ENCODE assay signal across 9 cellular contexts in the genomic region with DNA sequence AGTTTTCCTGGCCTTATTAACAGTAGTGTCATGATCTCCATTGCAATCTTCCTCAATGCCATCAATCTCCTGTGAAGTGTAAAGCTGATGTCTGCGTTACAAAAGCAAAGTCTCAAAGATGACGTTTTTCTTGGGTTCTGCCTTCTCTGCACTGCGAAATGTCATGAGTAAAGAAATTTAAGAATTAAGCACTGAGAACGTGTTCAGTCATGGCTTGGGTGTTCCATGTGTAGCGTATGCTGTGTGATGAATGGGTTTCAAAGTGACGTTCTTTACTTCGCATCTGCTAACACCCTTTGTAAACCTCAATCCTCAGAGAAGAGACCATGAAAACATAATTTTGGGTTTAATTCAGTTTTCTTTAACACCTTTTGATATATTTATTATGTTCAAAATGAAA. TPM values are rescaled to one million over a fixed set of nuclear protein-coding genes. Genes with fewer than 3 reads are reported as not detected.
DNase-seq lines count a peak whose midpoint lies in the region; TF ChIP-seq lines count a peak whose summit lies in the region.
"Had no signal": no experiment of that assay in that cellular context is flagged by ENCODE, and none has a peak within 500 bp of the region (broad histone marks: within the 10 kb centered on the region; RNA-seq: fewer than 3 reads in every experiment).

No MANE protein-coding gene starts in this region.

- H3K4me1 Mint-ChIP-seq in MCF 10A (ENCODE audit: insufficient read depth, unreplicated experiment) (no peaks in the 10 kb centered on the region), brain (peaks cover 27% of the 10 kb centered on the region), mesothelial cell of epicardium (peaks cover 7% of the 10 kb centered on the region)

- H3K9me3 Mint-ChIP-seq in MCF 10A (ENCODE audit: unreplicated experiment) (no peaks in the 10 kb centered on the region), brain (peaks cover 0 to 2% (median 0%) of the 10 kb centered on the region in 5 experiments), mesothelial cell of epicardium (no peaks in the 10 kb centered on the region)

- H3K36me3 ChIP-seq in breast epithelium, result no peaks in the 10 kb centered on the region
- no peaks in the 10 kb centered on the region for H3K36me3 ChIP-seq in transverse colon
- H3K36me3 ChIP-seq: adrenal gland had no signal

- POLR2A ChIA-PET in MCF 10A (lab: Yijun Ruan, JAX), result interaction anchor here (0.6 to 0.9 kb wide), 2 partner anchors 40 to 168 kb away, joined by 3 read pairs; no protein-coding TSS in a partner anchor

- H3K36me3 Mint-ChIP-seq in MCF 10A (ENCODE audit: insufficient read depth, unreplicated experiment) (peaks cover 39% of the 10 kb centered on the region), brain (peaks cover 8% of the 10 kb centered on the region), mesothelial cell of epicardium (no peaks in the 10 kb centered on the region)

- no peak for TF ChIP-seq POLR2A in breast epithelium (IDR thresholded peaks at IDR 0.05)
- no peak for TF ChIP-seq POLR2A in transverse colon (IDR thresholded peaks at IDR 0.05)

- WGBS in transverse colon (ENCODE audit: low coverage in 1 of 2), 2 donors, result 66 to 71% methylated on average over 7 of the region's 7 CpGs

- CTCF ChIA-PET in MCF 10A (lab: Yijun Ruan, JAX), result interaction anchor here (1.0 to 1.5 kb wide), 2 partner anchors 38 to 157 kb away, joined by 3 read pairs; no protein-coding TSS in a partner anchor

- H3K9me3 ChIP-seq in breast epithelium (no peaks in the 10 kb centered on the region), transverse colon (no peaks in the 10 kb centered on the region)
- H3K9me3 ChIP-seq: adrenal gland had no signal

- intact Hi-C loops in breast epithelium (cut with DNase I; ENCODE audit: low total_unique reads), result no loop called here
- intact Hi-C loops in MCF 10A (cut with micrococcal nuclease), result no loop called here
- intact Hi-C loops in transverse colon (cut with DNase I; ENCODE audit: low total_unique reads), result no loop called here

- no peaks in the 10 kb centered on the region for H3K4me1 ChIP-seq in breast epithelium
- H3K4me1 ChIP-seq in transverse colon, result no peaks in the 10 kb centered on the region
- H3K4me1 ChIP-seq: adrenal gland had no signal

- TF ChIP-seq CTCF in breast epithelium (IDR thresholded peaks at IDR 0.05), result no peak
- no peak for TF ChIP-seq CTCF in MCF 10A (IDR thresholded peaks at IDR 0.05; ENCODE audit: unreplicated experiment)
- no peak for TF ChIP-seq CTCF in brain (conservative IDR thresholded peaks at IDR 0.05)
- TF ChIP-seq CTCF in mesothelial cell of epicardium (IDR thresholded peaks at IDR 0.05; ENCODE audit: unreplicated experiment), result no peak
- TF ChIP-seq CTCF in transverse colon (IDR thresholded peaks at IDR 0.05), result no peak

- H3K27me3 Mint-ChIP-seq in MCF 10A (ENCODE audit: insufficient read depth, unreplicated experiment), result no peaks in the 10 kb centered on the region
- no peaks in the 10 kb centered on the region for H3K27me3 Mint-ChIP-seq in brain
- H3K27me3 Mint-ChIP-seq in mesothelial cell of epicardium (ENCODE audit: low read depth), result no peaks in the 10 kb centered on the region

- H3K4me3 Mint-ChIP-seq in MCF 10A (ENCODE audit: unreplicated experiment) (no peak overlapping the region), brain (peak overlapping the region; percentile 82 to 91 (median 86)), mesothelial cell of epicardium (peak overlapping the region; percentile 80)

- H3K4me3 ChIP-seq in breast epithelium (peak overlapping the region; percentile 61 to 72 (median 62)), transverse colon (peak overlapping the region in 2 of 4 donors; percentile 47 to 65)

- H3K27ac ChIP-seq in breast epithelium, result no peak overlapping the region
- H3K27ac ChIP-seq in transverse colon, result peak overlapping the region in 3 of 4 donors; percentile 72 to 76 (median 74)

- H3K27me3 ChIP-seq in breast epithelium, result no peaks in the 10 kb centered on the region
- no peaks in the 10 kb centered on the region for H3K27me3 ChIP-seq in transverse colon
- H3K27me3 ChIP-seq: adrenal gland had no signal

- TF ChIP-seq EP300 in transverse colon (IDR thresholded peaks at IDR 0.05; ENCODE audit: low read depth), result no peak

- BruUV-seq in MCF 10A (replicated peaks; lab: Mats Ljungman, UMichigan), result no TSS peak

- H3K27ac Mint-ChIP-seq in MCF 10A (ENCODE audit: low read depth, unreplicated experiment) (no peak overlapping the region), brain (peak overlapping the region in 4 of 5 experiments; percentile 15 to 92 (median 82)), mesothelial cell of epicardium (no peak overlapping the region)

- DNase-seq in breast epithelium (ENCODE audit: low spot score in 2 of 2) (no peak), MCF 10A (ENCODE audit: unreplicated experiment) (no peak), mesothelial cell of epicardium (ENCODE audit: low spot score in 2 of 2, unreplicated experiment in 2 of 2) (no peak), transverse colon (no peak), DMS79 treated with DMSO at 0.1 percent for 48 hours (lab: John Stamatoyannopoulos, UW) (no peak), midbrain (lab: John Stamatoyannopoulos, UW) (no peak), T-helper 9 cell (no peak)

- in situ Hi-C loops in transverse colon (cut with MboI; ENCODE audit: low pct_ligation_motif_present in 1 of 4, low pct_unique_long_range_greater_than_20kb in 1 of 4, low sequenced_read_pairs in 3 of 4), result no loop called here

RNA-seq across cellular contexts. Expression of gene NAP1L5, which starts 1.0 kb away (rescaled TPM):
- total RNA-seq in breast epithelium (10 to 100 TPM in 1 of 3 donors, 1 to 10 TPM in 2; 5.9 to 10.5 (median 7.0) TPM), MCF 10A (2022) (0.27 and 0.30 TPM in 2 replicates), mesothelial cell of epicardium (4.4 to 4.9 TPM (median 4.7 TPM) in 3 replicates), transverse colon (1 to 10 TPM in 2 of 4 donors, not detected in 2; 3.5 TPM)
- polyA plus RNA-seq in brain (ENCODE audit: insufficient read depth, low read depth, low replicate concordance), result 11.4 TPM

Comparison
In these comparisons a context has a peak if more than half of its experiments do, and no peak if none do; other contexts are left out.
1. H3K27ac ChIP-seq: peak in transverse colon (3 of 4); none in breast epithelium (0 of 2).
2. H3K27ac Mint-ChIP-seq: peak in brain (4 of 5); none in MCF 10A (single experiment) and mesothelial cell of epicardium (single experiment).